14 cellular contexts compared by ENCODE assay signal in genomic region chr21:34280987-34281386, GRCh38.
"Had no signal": no experiment of that assay in that cellular context is flagged by ENCODE, and none has a peak within 500 bp of the region (broad histone marks: within the 10 kb centered on the region; RNA-seq: fewer than 3 reads in every experiment).

No MANE protein-coding gene starts in this region.

- H3K4me1 ChIP-seq: testis had no signal

- H3K27me3 ChIP-seq: esophagus muscularis mucosa, testis had no signal

- DNase-seq: activated CD4-positive, alpha-beta memory T cell treated with anti-CD3 and anti-CD28 coated beads, Interleukin-2, amount 10 ng/mL, durations not matched to agents 7 days and 5 days; activated CD4-positive, alpha-beta T cell treated with anti-CD3 and anti-CD28 coated beads for 48 hours; activated CD4-positive, CD25-positive, alpha-beta regulatory T cell; activated CD8-positive, alpha-beta memory T cell treated with anti-CD3 and anti-CD28 coated beads, Interleukin-2, amount 10 ng/mL, durations not matched to agents 7 days and 5 days; amniotic stem cell; mesendoderm; natural killer cell; small intestine; stimulated activated CD4-positive, alpha-beta T cell treated with anti-CD3 and anti-CD28 coated beads, Interleukin-15, amount 100 ng/mL, for 24 hours; stimulated activated CD4-positive, alpha-beta T cell treated with anti-CD3 and anti-CD28 coated beads, Interleukin-2, amount 100 ng/mL, for 48 hours; T1000 had no signal

- H3K4me3 ChIP-seq: esophagus muscularis mucosa, testis had no signal

- H3K9me3 ChIP-seq: esophagus muscularis mucosa, testis had no signal

- H3K27ac ChIP-seq: esophagus muscularis mucosa, testis had no signal

- H3K36me3 ChIP-seq: esophagus muscularis mucosa had no signal

- ATAC-seq: activated CD8-positive, alpha-beta memory T cell treated with anti-CD3 and anti-CD28 coated beads, Interleukin-2, amount 10 ng/mL, durations not matched to agents 7 days and 5 days; natural killer cell; stimulated activated memory B cell treated with anti-CD40 and anti-IgM and Interleukin-4, amounts not matched to agents 10 μg/mL and 1 μg/mL and 100 μg/mL, for 72 hours had no signal
